ENCODE assay signal across 8 cellular contexts in the genomic region with DNA sequence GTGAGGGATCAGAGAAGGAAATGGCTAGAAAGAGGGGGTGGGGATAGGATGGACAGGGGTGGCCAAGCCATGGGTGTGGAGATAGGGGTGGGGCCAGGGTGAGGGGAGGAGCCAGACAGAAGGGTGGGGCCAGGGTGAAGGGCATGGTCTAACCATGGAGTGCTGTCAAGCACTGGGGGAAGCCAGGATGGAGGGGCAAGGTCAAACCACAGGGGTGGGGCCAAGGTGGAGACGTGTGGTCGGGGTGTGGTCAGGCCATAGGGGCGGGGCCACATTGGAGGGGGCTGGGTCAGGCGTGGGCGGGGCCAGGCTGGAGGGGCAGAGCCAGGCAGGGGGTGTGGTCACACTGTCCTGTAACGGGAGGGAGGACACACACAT.
DNase-seq lines count a peak whose midpoint lies in the region; ATAC-seq and TF ChIP-seq lines count a peak whose summit lies in the region.
"Not testable (repeated sequence)": the region's sequence is repeated elsewhere in the genome, so short reads cannot be mapped to it uniquely, and the experiment has no call there.

No MANE protein-coding gene starts in this region.

- peak; percentile 88 for ATAC-seq in HCT116
- peak; percentile 13; the same call in 1 of the 2 replicates for ATAC-seq in PC-3
- peak; percentile 84 for ATAC-seq in WTC11
- peak; percentile 39 to 43 for ATAC-seq in activated naive CD4-positive, alpha-beta T cell treated with anti-CD3 and anti-CD28 coated beads, Interleukin-2, amount 50 U/mL, for 72 hours
- ATAC-seq in foreskin keratinocyte, result peak; percentile 57
- peak; percentile 33 to 39 for ATAC-seq in stimulated activated naive B cell treated with anti-CD40 and anti-IgM and Interleukin-4, amounts not matched to agents 10 μg/mL and 1 μg/mL and 100 μg/mL, for 72 hours (replicated peaks)

- H3K18ac ChIP-seq in mesendoderm (ENCODE audit: low read length), result not testable (repeated sequence)

- not testable (repeated sequence) for H3K9me2 ChIP-seq in HCT116 (ENCODE audit: insufficient read depth); PC-3 (replicated peaks; ENCODE audit: low read length)

- not testable (repeated sequence) for H3K4ac ChIP-seq in mesendoderm (ENCODE audit: low read depth, low read length)

- H3F3A ChIP-seq in PC-3 (ENCODE audit: low read length, unreplicated experiment), result not testable (repeated sequence)

- H2AFZ ChIP-seq in HCT116 (ENCODE audit: low read depth, low read length, poor library complexity, severe bottlenecking); PC-3 (ENCODE audit: low read length): not testable (repeated sequence)

- H3K27ac Mint-ChIP-seq in WTC11; activated naive CD4-positive, alpha-beta T cell treated with anti-CD3 and anti-CD28 coated beads, Interleukin-2, amount 50 U/mL, for 72 hours; stimulated activated naive B cell treated with anti-CD40 and anti-IgM and Interleukin-4, amounts not matched to agents 10 μg/mL and 1 μg/mL and 100 μg/mL, for 72 hours: not testable (repeated sequence)

- H2BK15ac ChIP-seq in mesendoderm (replicated peaks; ENCODE audit: low read depth), result not testable (repeated sequence)

- not testable (repeated sequence) for H3K9me3 ChIP-seq in HCT116 (ENCODE audit: control insufficient read depth in 1 of 2, insufficient read depth in 1 of 2, low read depth in 1 of 2, low read length in 2 of 2); PC-3 (ENCODE audit: low read length)

- BruUV-seq in HCT116 (replicated peaks; lab: Mats Ljungman, UMichigan); PC-3 (replicated peaks; lab: Mats Ljungman, UMichigan): not testable (repeated sequence)

- RAD21 ChIA-PET in HCT116 (lab: Charles Lee; ENCODE audit: low non-redundant PET in 1 of 2, low total read pairs in 2 of 2, uncharacterized antibody in 2 of 2, unreplicated experiment in 2 of 2), result not testable (repeated sequence)

- H4K5ac ChIP-seq in mesendoderm (ENCODE audit: low read length), result not testable (repeated sequence)

- H2BK120ac ChIP-seq in mesendoderm (ENCODE audit: low read depth, low read length), result not testable (repeated sequence)

- not testable (repeated sequence) for H3K23ac ChIP-seq in mesendoderm (ENCODE audit: low read length)

- H2BK5ac ChIP-seq in mesendoderm (ENCODE audit: low read length), result not testable (repeated sequence)

- not testable (repeated sequence) for H3K36me3 ChIP-seq in HCT116 (ENCODE audit: control insufficient read depth in 1 of 2, insufficient read depth in 2 of 2, low read length in 2 of 2); PC-3 (ENCODE audit: low read depth, low read length); mesendoderm (ENCODE audit: control insufficient read depth, insufficient read depth, low read length)

- H2AK5ac ChIP-seq in mesendoderm (ENCODE audit: low read length), result not testable (repeated sequence)

- not testable (repeated sequence) for H3K9ac ChIP-seq in HCT116 (ENCODE audit: low read length); PC-3 (ENCODE audit: low read length); mesendoderm (ENCODE audit: low read length)

- not testable (repeated sequence) for H3K27me3 ChIP-seq in HCT116 (ENCODE audit: insufficient read depth, low read length); foreskin keratinocyte; mesendoderm (ENCODE audit: insufficient read depth, low read length, poor library complexity)
- H3K27me3 ChIP-seq in PC-3 (ENCODE audit: low read length), result peaks cover 16% of the 10 kb centered on the region

- H3K4me2 ChIP-seq in HCT116 (ENCODE audit: low read length); PC-3 (ENCODE audit: low read length); mesendoderm (ENCODE audit: low read length): not testable (repeated sequence)

- intact Hi-C loops in HCT116 (cut with micrococcal nuclease); PC-3 (cut with micrococcal nuclease): not testable (repeated sequence)

- not testable (repeated sequence) for H3K4me3 Mint-ChIP-seq in WTC11; stimulated activated naive B cell treated with anti-CD40 and anti-IgM and Interleukin-4, amounts not matched to agents 10 μg/mL and 1 μg/mL and 100 μg/mL, for 72 hours

- DNase-seq in CMK (ENCODE audit: low read depth) (peak; percentile 45), HCT116 (ENCODE audit: low read depth, low spot score) (peak; percentile 47), WTC11 (ENCODE audit: low spot score) (peak; percentile 80), mesendoderm (peak; percentile 59)
- not testable (repeated sequence) for DNase-seq in PC-3; activated naive CD4-positive, alpha-beta T cell treated with anti-CD3 and anti-CD28 coated beads, Interleukin-2, amount 50 U/mL, for 72 hours (ENCODE audit: low spot score in 2 of 2); foreskin keratinocyte; stimulated activated naive B cell treated with anti-CD40 and anti-IgM and Interleukin-4, amounts not matched to agents 10 μg/mL and 1 μg/mL and 100 μg/mL, for 72 hours

- not testable (repeated sequence) for H3K36me3 Mint-ChIP-seq in WTC11; activated naive CD4-positive, alpha-beta T cell treated with anti-CD3 and anti-CD28 coated beads, Interleukin-2, amount 50 U/mL, for 72 hours; stimulated activated naive B cell treated with anti-CD40 and anti-IgM and Interleukin-4, amounts not matched to agents 10 μg/mL and 1 μg/mL and 100 μg/mL, for 72 hours

- WGBS in mesendoderm (ENCODE audit: extremely low coverage, insufficient coverage, low lambda C conversion rate), result no CpG with 5 or more reads among the region's 6 CpGs

- not testable (repeated sequence) for H3K9me3 Mint-ChIP-seq in WTC11; activated naive CD4-positive, alpha-beta T cell treated with anti-CD3 and anti-CD28 coated beads, Interleukin-2, amount 50 U/mL, for 72 hours; stimulated activated naive B cell treated with anti-CD40 and anti-IgM and Interleukin-4, amounts not matched to agents 10 μg/mL and 1 μg/mL and 100 μg/mL, for 72 hours

- not testable (repeated sequence) for H3K79me2 ChIP-seq in HCT116 (ENCODE audit: insufficient read depth, low read length); PC-3 (ENCODE audit: low read length); mesendoderm (ENCODE audit: control insufficient read depth, insufficient read depth, low read length)

- CTCF ChIA-PET in HCT116 (lab: Charles Lee), result interaction anchor here (1.3 kb wide), 1 partner anchor 92 kb away, joined by 3 read pairs; no protein-coding TSS in a partner anchor
- CTCF ChIA-PET in PC-3 (lab: Charles Lee), result not testable (repeated sequence)
- CTCF ChIA-PET in WTC11 (lab: Charles Lee), result interaction anchor here (0.7 to 1.4 kb wide), 10 partner anchors 47 to 276 kb away, joined by 3 to 20 read pairs (median 4); no protein-coding TSS in a partner anchor

- H3K27ac ChIP-seq in HCT116 (ENCODE audit: low read depth, low read length); PC-3 (ENCODE audit: low read length); foreskin keratinocyte; mesendoderm (ENCODE audit: low read depth, low read length): not testable (repeated sequence)

- not testable (repeated sequence) for H3K79me1 ChIP-seq in mesendoderm (ENCODE audit: low read length)

- not testable (repeated sequence) for H4K20me1 ChIP-seq in HCT116 (ENCODE audit: insufficient read depth); PC-3 (ENCODE audit: low read length)

- not testable (repeated sequence) for TF ChIP-seq RAD21 in HCT116 (IDR thresholded peaks at IDR 0.05; ENCODE audit: low read depth)

- not testable (repeated sequence) for H4K8ac ChIP-seq in mesendoderm (ENCODE audit: low read depth, low read length)

- H3K4me1 Mint-ChIP-seq in WTC11, result peaks cover 21% of the 10 kb centered on the region
- H3K4me1 Mint-ChIP-seq in stimulated activated naive B cell treated with anti-CD40 and anti-IgM and Interleukin-4, amounts not matched to agents 10 μg/mL and 1 μg/mL and 100 μg/mL, for 72 hours, result peaks cover 12 to 20% of the 10 kb centered on the region in 2 donors

- H3K4me1 ChIP-seq in HCT116 (ENCODE audit: control insufficient read depth in 1 of 2, insufficient read depth in 2 of 2, low read length in 2 of 2); PC-3 (ENCODE audit: insufficient read depth, low read length); foreskin keratinocyte; mesendoderm (ENCODE audit: control insufficient read depth, low read depth, low read length): not testable (repeated sequence)

- not testable (repeated sequence) for H3K27me3 Mint-ChIP-seq in WTC11 (ENCODE audit: low read depth)
- peaks cover 44 to 49% of the 10 kb centered on the region in 2 donors for H3K27me3 Mint-ChIP-seq in stimulated activated naive B cell treated with anti-CD40 and anti-IgM and Interleukin-4, amounts not matched to agents 10 μg/mL and 1 μg/mL and 100 μg/mL, for 72 hours

- POLR2A ChIA-PET in HCT116 (lab: Charles Lee); PC-3 (lab: Charles Lee; ENCODE audit: unreplicated experiment); WTC11 (lab: Charles Lee): not testable (repeated sequence)

- not testable (repeated sequence) for TF ChIP-seq POLR2A in HCT116 (IDR thresholded peaks at IDR 0.05; ENCODE audit: borderline replicate concordance, extremely low read depth, insufficient read depth, insufficient read length)

- not testable (repeated sequence) for H3K56ac ChIP-seq in mesendoderm (ENCODE audit: low read length)

- not testable (repeated sequence) for TF ChIP-seq CTCF in HCT116 (IDR thresholded peaks at IDR 0.05 in 2 of 3, conservative IDR thresholded peaks at IDR 0.05 in 1 of 3; ENCODE audit: borderline replicate concordance in 1 of 3, insufficient read depth in 1 of 3, low read depth in 2 of 3, low read length in 2 of 3); PC-3 (conservative IDR thresholded peaks at IDR 0.05; ENCODE audit: low read depth, low read length); WTC11 (IDR thresholded peaks at IDR 0.05); foreskin keratinocyte (conservative IDR thresholded peaks at IDR 0.05)

- not testable (repeated sequence) for H3K4me3 ChIP-seq in HCT116 (replicated peaks in 1 of 2; ENCODE audit: low read depth in 1 of 2, low read length in 2 of 2); PC-3 (ENCODE audit: low read length); mesendoderm (ENCODE audit: low read length)

Comparison
In these comparisons a context has a peak if more than half of its experiments do, and no peak if none do; other contexts are left out.
1. ATAC-seq: peak in every context shown above with its lines; median percentile 88 in HCT116; 84 in WTC11; 57 in foreskin keratinocyte; 41 in activated naive CD4-positive, alpha-beta T cell treated with anti-CD3 and anti-CD28 coated beads, Interleukin-2, amount 50 U/mL, for 72 hours; 36 in stimulated activated naive B cell treated with anti-CD40 and anti-IgM and Interleukin-4, amounts not matched to agents 10 μg/mL and 1 μg/mL and 100 μg/mL, for 72 hours; 13 in PC-3.